In genomic region chr6:157840261-157840660, GRCh38 we compare ENCODE assay signal across 18 cellular contexts. TPM values are rescaled to one million over a fixed set of nuclear protein-coding genes. Genes with fewer than 3 reads are reported as not detected.
DNase-seq lines count a peak whose midpoint lies in the region; ATAC-seq and TF ChIP-seq lines count a peak whose summit lies in the region.
"Had no signal": no experiment of that assay in that cellular context is flagged by ENCODE, and none has a peak within 500 bp of the region (broad histone marks: within the 10 kb centered on the region; RNA-seq: fewer than 3 reads in every experiment).

No MANE protein-coding gene starts in this region.

- H4K20me1 ChIP-seq in GM23248 (ENCODE audit: insufficient read depth) (no peaks in the 10 kb centered on the region; the same call in 1 of the 2 replicates), PC-3 (ENCODE audit: low read length) (no peaks in the 10 kb centered on the region)

- H3K27me3 ChIP-seq in GM23248 (replicated peaks; ENCODE audit: insufficient read depth), result no peaks in the 10 kb centered on the region
- no peaks in the 10 kb centered on the region for H3K27me3 ChIP-seq in PC-3 (ENCODE audit: low read length)
- H3K27me3 ChIP-seq in endodermal cell (ENCODE audit: control insufficient read depth, insufficient read depth, low read length, poor library complexity, severe bottlenecking), result no peaks in the 10 kb centered on the region
- no peaks in the 10 kb centered on the region for H3K27me3 ChIP-seq in trophoblast cell (ENCODE audit: insufficient read depth, low read length)
- H3K27me3 ChIP-seq in CD4-positive, alpha-beta memory T cell (ENCODE audit: insufficient read depth, low read length), result no peaks in the 10 kb centered on the region

- no TSS peak for BruUV-seq in PC-3 (replicated peaks; lab: Mats Ljungman, UMichigan)

- TF ChIP-seq CTCF in PC-3 (conservative IDR thresholded peaks at IDR 0.05; ENCODE audit: low read depth, low read length) (no peak), endodermal cell (conservative IDR thresholded peaks at IDR 0.05) (no peak)

- peak overlapping the region; percentile 61 for H3K9ac ChIP-seq in GM23248
- no peak overlapping the region for H3K9ac ChIP-seq in PC-3 (ENCODE audit: low read length)
- H3K9ac ChIP-seq in endodermal cell (ENCODE audit: extremely low read depth, low read length, poor library complexity, severe bottlenecking), result no peak overlapping the region
- no peak overlapping the region for H3K9ac ChIP-seq in trophoblast cell (ENCODE audit: low read length)

- peak overlapping the region; percentile 53 for H3K27ac Mint-ChIP-seq in endodermal cell
- no peak overlapping the region for H3K27ac Mint-ChIP-seq in CD4-positive, alpha-beta memory T cell
- H3K27ac Mint-ChIP-seq: activated naive CD8-positive, alpha-beta T cell treated with anti-CD3 and anti-CD28 coated beads, Interleukin-2, amount 10 ng/mL, durations not matched to agents 7 days and 5 days had no signal

- WGBS in GM23248 (ENCODE audit: low coverage in 1 of 2, low lambda C conversion rate in 2 of 2, missing lambda C conversion rate in 2 of 2), 2 experiments, result 11 to 16% methylated on average over 2 of the region's 2 CpGs
- WGBS in endodermal cell (ENCODE audit: insufficient coverage in 1 of 2, insufficient read length in 1 of 2), 2 experiments, result 62% methylated on average over 2 of the region's 2 CpGs; no CpG with 5 or more reads in 1 of the 2 experiments
- no CpG with 5 or more reads among the region's 2 CpGs for WGBS in trophoblast cell (ENCODE audit: extremely low coverage, insufficient coverage, insufficient read length)

- no peak overlapping the region for H3K23ac ChIP-seq in trophoblast cell (ENCODE audit: low read length)

- H3K4me1 Mint-ChIP-seq in endodermal cell, result peaks cover 40% of the 10 kb centered on the region
- H3K4me1 Mint-ChIP-seq in CD4-positive, alpha-beta memory T cell, result peaks cover 25 to 81% (median 50%) of the 10 kb centered on the region in 4 donors

- H4K8ac ChIP-seq in trophoblast cell (ENCODE audit: low read depth, low read length), result no peak overlapping the region

- H3K4me3 Mint-ChIP-seq in endodermal cell, result no peak overlapping the region
- peak overlapping the region in 3 of 8 donors; percentile 17 to 52 (median 32) for H3K4me3 Mint-ChIP-seq in CD4-positive, alpha-beta memory T cell
- H3K4me3 Mint-ChIP-seq: activated naive CD8-positive, alpha-beta T cell treated with anti-CD3 and anti-CD28 coated beads, Interleukin-2, amount 10 ng/mL, durations not matched to agents 7 days and 5 days; effector memory CD8-positive, alpha-beta T cell had no signal

- in situ Hi-C loops in GM23248 (cut with MboI), result no loop called here

- ATAC-seq in PC-3 (no peak), GM19328 (IDR thresholded peaks at IDR 0.05; ENCODE audit: unreplicated experiment) (no peak)
- ATAC-seq: effector memory CD8-positive, alpha-beta T cell; psoas muscle had no signal

- H3K4me3 ChIP-seq in GM23248 (peak overlapping the region; percentile 52), PC-3 (ENCODE audit: low read length) (no peak overlapping the region), endodermal cell (ENCODE audit: low read length) (no peak overlapping the region), trophoblast cell (ENCODE audit: low read depth, low read length) (no peak overlapping the region)
- H3K4me3 ChIP-seq in CD4-positive, alpha-beta memory T cell (ENCODE audit: low read length in 2 of 2), result no peak overlapping the region
- H3K4me3 ChIP-seq: left ventricle myocardium inferior, psoas muscle had no signal

- H4K12ac ChIP-seq in trophoblast cell (ENCODE audit: low read depth, low read length), result no peak overlapping the region

- H3K9me2 ChIP-seq in GM23248 (ENCODE audit: insufficient read depth) (no peaks in the 10 kb centered on the region), PC-3 (replicated peaks; ENCODE audit: low read length) (no peaks in the 10 kb centered on the region)

- H4K91ac ChIP-seq in trophoblast cell (ENCODE audit: low read depth, low read length), result no peak overlapping the region

- CTCF ChIA-PET in PC-3 (lab: Charles Lee), result no interaction called here
- CTCF ChIA-PET in CD4-positive, alpha-beta memory T cell (lab: Charles Lee; ENCODE audit: partially characterized antibody), result interaction anchor here (0.8 to 1.3 kb wide), 2 partner anchors 28 to 84 kb away, joined by 3 to 4 read pairs; no protein-coding TSS in a partner anchor

- H3K4ac ChIP-seq in trophoblast cell (ENCODE audit: low read depth, low read length), result peak overlapping the region; percentile 71

- no peak overlapping the region for H2BK12ac ChIP-seq in trophoblast cell (ENCODE audit: low read length)

- H2BK5ac ChIP-seq in trophoblast cell (ENCODE audit: low read depth, low read length, poor library complexity), result no peak overlapping the region

- H3K27me3 Mint-ChIP-seq in endodermal cell (ENCODE audit: insufficient read depth), result no peaks in the 10 kb centered on the region
- H3K27me3 Mint-ChIP-seq in CD4-positive, alpha-beta memory T cell, result no peaks in the 10 kb centered on the region
- H3K27me3 Mint-ChIP-seq: activated naive CD8-positive, alpha-beta T cell treated with anti-CD3 and anti-CD28 coated beads, Interleukin-2, amount 10 ng/mL, durations not matched to agents 7 days and 5 days had no signal

- POLR2A ChIA-PET in PC-3 (lab: Charles Lee; ENCODE audit: unreplicated experiment), result no interaction called here
- POLR2A ChIA-PET in CD4-positive, alpha-beta memory T cell (lab: Charles Lee; ENCODE audit: partially characterized antibody), result no interaction called here

- H3K79me1 ChIP-seq in trophoblast cell (ENCODE audit: low read length), result peaks cover 6% of the 10 kb centered on the region

- H3K4me1 ChIP-seq in GM23248 (ENCODE audit: insufficient read depth) (peaks cover 69% of the 10 kb centered on the region), PC-3 (ENCODE audit: insufficient read depth, low read length) (peaks cover 43% of the 10 kb centered on the region), endodermal cell (ENCODE audit: control insufficient read depth, insufficient read depth, low read length) (peaks cover 5% of the 10 kb centered on the region), trophoblast cell (ENCODE audit: control insufficient read depth in 1 of 2, insufficient read depth in 2 of 2, low read length in 2 of 2) (peaks cover 8 to 17% of the 10 kb centered on the region in 2 experiments)
- H3K4me1 ChIP-seq in CD4-positive, alpha-beta memory T cell (ENCODE audit: insufficient read depth, low read length), result peaks cover 14% of the 10 kb centered on the region

- intact Hi-C loops in PC-3 (cut with micrococcal nuclease), result no loop called here
- intact Hi-C loops in CD4-positive, alpha-beta memory T cell (cut with micrococcal nuclease), result no loop called here

- peaks cover 100% of the 10 kb centered on the region for H3K79me2 ChIP-seq in GM23248 (ENCODE audit: insufficient read depth)
- peaks cover 97% of the 10 kb centered on the region for H3K79me2 ChIP-seq in PC-3 (ENCODE audit: low read length)
- peaks cover 11% of the 10 kb centered on the region for H3K79me2 ChIP-seq in trophoblast cell (ENCODE audit: control insufficient read depth, insufficient read depth, low read length, poor library complexity)

- H3K9me3 ChIP-seq in GM23248 (ENCODE audit: low read depth), result no peaks in the 10 kb centered on the region
- H3K9me3 ChIP-seq in PC-3 (ENCODE audit: low read length), result no peaks in the 10 kb centered on the region
- H3K9me3 ChIP-seq in endodermal cell (ENCODE audit: control insufficient read depth, low read length), result no peaks in the 10 kb centered on the region
- no peaks in the 10 kb centered on the region for H3K9me3 ChIP-seq in trophoblast cell (ENCODE audit: insufficient read depth, low read depth, low read length)
- no peaks in the 10 kb centered on the region for H3K9me3 ChIP-seq in CD4-positive, alpha-beta memory T cell (ENCODE audit: control insufficient read depth in 1 of 2, low read length in 2 of 2)
- H3K9me3 ChIP-seq: left ventricle myocardium inferior, psoas muscle had no signal

- no peak overlapping the region for H3K18ac ChIP-seq in trophoblast cell (ENCODE audit: low read length)

- peaks cover 36% of the 10 kb centered on the region; the same call in 1 of the 2 replicates for H3F3A ChIP-seq in GM23248 (ENCODE audit: insufficient read depth)
- H3F3A ChIP-seq in PC-3 (ENCODE audit: low read length, unreplicated experiment), result no peaks in the 10 kb centered on the region

- no peak overlapping the region for H2AK5ac ChIP-seq in trophoblast cell (ENCODE audit: low read length)

- H3K14ac ChIP-seq in trophoblast cell (ENCODE audit: low read length), result no peak overlapping the region

- no peak for DNase-seq in GM23248
- no peak for DNase-seq in PC-3
- DNase-seq in endodermal cell, result no peak
- no peak for DNase-seq in trophoblast cell
- DNase-seq in CD4-positive, alpha-beta memory T cell, result no peak
- DNase-seq in kidney tubule cell (ENCODE audit: low spot score), result no peak
- DNase-seq: activated CD4-positive, alpha-beta T cell treated with anti-CD3 and anti-CD28 coated beads for 48 hours; activated naive CD8-positive, alpha-beta T cell treated with anti-CD3 and anti-CD28 coated beads, Interleukin-2, amount 10 ng/mL, durations not matched to agents 7 days and 5 days; DMS79; effector memory CD8-positive, alpha-beta T cell; left ventricle myocardium inferior; NCI-H1694; psoas muscle; SHP77 treated with DMSO at 0.1 percent for 48 hours; stimulated activated CD4-positive, alpha-beta T cell treated with anti-CD3 and anti-CD28 coated beads, Interleukin-15, amount 100 ng/mL, for 24 hours; T1000 had no signal

- H2AFZ ChIP-seq in GM23248, result no peak overlapping the region
- no peak overlapping the region for H2AFZ ChIP-seq in PC-3 (ENCODE audit: low read length)
- no peak overlapping the region for H2AFZ ChIP-seq in trophoblast cell (ENCODE audit: insufficient read depth, low read length, poor library complexity)

- H3K4me2 ChIP-seq in GM23248 (ENCODE audit: unreplicated experiment) (peak overlapping the region; percentile 66), PC-3 (ENCODE audit: low read length) (peak overlapping the region; percentile 67), trophoblast cell (ENCODE audit: low read length) (no peak overlapping the region)

- H3K36me3 Mint-ChIP-seq in endodermal cell (ENCODE audit: low read depth), result peaks cover 10% of the 10 kb centered on the region
- peaks cover 4 to 11% of the 10 kb centered on the region in 2 donors for H3K36me3 Mint-ChIP-seq in CD4-positive, alpha-beta memory T cell

- H3K27ac ChIP-seq in GM23248 (peak overlapping the region; percentile 65), PC-3 (ENCODE audit: low read length) (peak overlapping the region; percentile 76; the same call in 1 of the 2 replicates), endodermal cell (ENCODE audit: low read depth, low read length) (no peak overlapping the region), trophoblast cell (ENCODE audit: low read depth, low read length) (no peak overlapping the region)
- no peak overlapping the region for H3K27ac ChIP-seq in CD4-positive, alpha-beta memory T cell (ENCODE audit: low read depth, low read length)
- H3K27ac ChIP-seq: C4-2B, left ventricle myocardium inferior, psoas muscle had no signal

- no peaks in the 10 kb centered on the region for H3K36me3 ChIP-seq in GM23248 (ENCODE audit: low read depth)
- H3K36me3 ChIP-seq in PC-3 (ENCODE audit: low read depth, low read length), result no peaks in the 10 kb centered on the region
- H3K36me3 ChIP-seq in endodermal cell (ENCODE audit: control insufficient read depth, insufficient read depth, low read length), result peaks cover 3% of the 10 kb centered on the region
- H3K36me3 ChIP-seq in trophoblast cell (ENCODE audit: control insufficient read depth in 1 of 2, insufficient read depth in 2 of 2, low read length in 2 of 2), result no peaks in the 10 kb centered on the region
- H3K36me3 ChIP-seq in CD4-positive, alpha-beta memory T cell (ENCODE audit: insufficient read depth, low read length), result no peaks in the 10 kb centered on the region
- H3K36me3 ChIP-seq: left ventricle myocardium inferior had no signal

- H3K9me3 Mint-ChIP-seq in endodermal cell, result peaks cover 2% of the 10 kb centered on the region
- no peaks in the 10 kb centered on the region for H3K9me3 Mint-ChIP-seq in CD4-positive, alpha-beta memory T cell
- H3K9me3 Mint-ChIP-seq: effector memory CD8-positive, alpha-beta T cell had no signal

- no peak overlapping the region for H2BK120ac ChIP-seq in trophoblast cell (ENCODE audit: insufficient read depth, low read length, poor library complexity)

RNA-seq across cellular contexts. Expression of gene SNX9, which starts 17.2 kb away (rescaled TPM):
- total RNA-seq in GM23248 (2014; rRNA removed; shearing (Covaris generic)), result 77.8 and 89.6 TPM in 2 replicates
- 76.5 and 80.4 TPM in 2 replicates for polyA plus RNA-seq in GM23248 (2016; fragmentation: Nextera tagmentation; extraction: Ambion mirVana)
- total RNA-seq in PC-3 (2014; rRNA removed) (18.0 and 21.3 TPM in 2 replicates), endodermal cell (10 to 100 TPM; 30.6 to 33.0 TPM)
- polyA plus RNA-seq in endodermal cell (2013, experiment 1 of 2), result 18.8 TPM
- polyA plus RNA-seq in endodermal cell (2013, experiment 2 of 2), result 20.0 TPM
- 31.3 and 32.6 TPM in 2 replicates for polyA plus RNA-seq in trophoblast cell (2013)
- 10 to 100 TPM; 21.5 to 21.9 TPM for total RNA-seq in CD4-positive, alpha-beta memory T cell
- 10 to 100 TPM; 12.9 to 19.4 TPM for polyA plus RNA-seq in CD4-positive, alpha-beta memory T cell

Comparison
In these comparisons a context has a peak if more than half of its experiments do, and no peak if none do; other contexts are left out.
1. H3K27ac ChIP-seq: peak in GM23248 (single experiment) and PC-3 (single experiment); none in endodermal cell (single experiment), trophoblast cell (single experiment) and CD4-positive, alpha-beta memory T cell (single experiment).